18 cellular contexts compared by ENCODE assay signal in the genomic region with DNA sequence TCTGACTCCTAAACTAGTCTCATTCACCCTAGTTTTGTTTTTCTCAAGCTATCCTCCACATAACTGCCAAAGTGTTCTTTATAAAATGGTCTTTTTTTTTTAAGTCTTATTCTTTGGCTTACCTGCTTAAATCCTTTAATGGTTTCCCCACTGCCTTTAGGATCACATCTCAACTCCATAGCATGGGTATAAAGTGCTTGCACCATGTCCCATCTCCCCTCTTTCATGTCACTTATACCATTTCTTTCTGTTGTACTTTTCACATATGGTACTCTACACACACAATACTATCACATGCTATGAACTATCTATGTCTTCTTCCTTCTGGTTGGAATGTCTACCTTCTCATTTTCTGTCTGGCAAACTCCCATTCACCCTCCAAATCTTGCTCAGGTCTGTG. TPM values are rescaled to one million over a fixed set of nuclear protein-coding genes. Genes with fewer than 3 reads are reported as not detected.
DNase-seq lines count a peak whose midpoint lies in the region; ATAC-seq and TF ChIP-seq lines count a peak whose summit lies in the region.
"Had no signal": no experiment of that assay in that cellular context is flagged by ENCODE, and none has a peak within 500 bp of the region (broad histone marks: within the 10 kb centered on the region; RNA-seq: fewer than 3 reads in every experiment).

No MANE protein-coding gene starts in this region.

- no peak overlapping the region for H3K4me3 ChIP-seq in WERI-Rb-1 (ENCODE audit: low read depth, low read length)
- H3K4me3 ChIP-seq: GM23338 had no signal

- no peak for DNase-seq in stimulated activated naive CD8-positive, alpha-beta T cell treated with anti-CD3 and anti-CD28 coated beads, Interleukin-15, amount 100 ng/mL, for 72 hours
- DNase-seq in stimulated activated naive CD8-positive, alpha-beta T cell treated with anti-CD3 and anti-CD28 coated beads, Interleukin-15, Interleukin-2, amounts not matched to agents 100 U/mL and 50 U/mL, for 24 hours = no peak
- DNase-seq in T-helper 17 cell (no peak), endothelial cell (ENCODE audit: low spot score) (no peak), WERI-Rb-1 (no peak)
- no peak for DNase-seq in stimulated activated effector memory CD8-positive, alpha-beta T cell treated with anti-CD3 and anti-CD28 coated beads, Interleukin-12 subunit alpha, Interleukin-12 subunit beta, amount 100 ng/mL, for 72 hours (ENCODE audit: low spot score in 2 of 2)
- DNase-seq: ACHN; BE2C; C1 segment of cervical spinal cord; CD4-positive, CD25-positive, alpha-beta regulatory T cell; CD8-positive, alpha-beta memory T cell; COR-L47; DMS 273 treated with DMSO at 0.1 percent for 48 hours; DMS53; HCEC 1CT; HFFc6 had no signal

- peak overlapping the region; percentile 7 to 22 for H3K27ac Mint-ChIP-seq in stimulated activated naive CD8-positive, alpha-beta T cell treated with anti-CD3 and anti-CD28 coated beads, Interleukin-15, amount 100 ng/mL, for 72 hours
- H3K27ac Mint-ChIP-seq in T-helper 17 cell = peak overlapping the region; percentile 43
- peak overlapping the region; percentile 19 for H3K27ac Mint-ChIP-seq in endothelial cell (ENCODE audit: unreplicated experiment)
- H3K27ac Mint-ChIP-seq in stimulated activated effector memory CD8-positive, alpha-beta T cell treated with anti-CD3 and anti-CD28 coated beads, Interleukin-12 subunit alpha, Interleukin-12 subunit beta, amount 100 ng/mL, for 72 hours = no peak overlapping the region
- H3K27ac Mint-ChIP-seq: GM23338, HFFc6 had no signal

- peaks cover 3% of the 10 kb centered on the region for H3K36me3 ChIP-seq in WERI-Rb-1

- H3K9me3 ChIP-seq in T-helper 17 cell (ENCODE audit: control insufficient read depth, low read length, poor library complexity, severe bottlenecking) (no peaks in the 10 kb centered on the region), WERI-Rb-1 (ENCODE audit: severe bottlenecking) (no peaks in the 10 kb centered on the region)
- H3K9me3 ChIP-seq: BE2C had no signal

- ATAC-seq in stimulated activated naive CD8-positive, alpha-beta T cell treated with anti-CD3 and anti-CD28 coated beads, Interleukin-15, amount 100 ng/mL, for 72 hours = no peak
- no peak for ATAC-seq in stimulated activated naive CD8-positive, alpha-beta T cell treated with anti-CD3 and anti-CD28 coated beads, Interleukin-15, Interleukin-2, amounts not matched to agents 100 U/mL and 50 U/mL, for 24 hours
- ATAC-seq in T-helper 17 cell (no peak), GM21529 (IDR thresholded peaks at IDR 0.05; ENCODE audit: unreplicated experiment) (no peak)
- ATAC-seq in stimulated activated effector memory CD8-positive, alpha-beta T cell treated with anti-CD3 and anti-CD28 coated beads, Interleukin-12 subunit alpha, Interleukin-12 subunit beta, amount 100 ng/mL, for 72 hours = no peak
- ATAC-seq: GM23338 had no signal

- H3K4me1 Mint-ChIP-seq in stimulated activated naive CD8-positive, alpha-beta T cell treated with anti-CD3 and anti-CD28 coated beads, Interleukin-15, amount 100 ng/mL, for 72 hours = peaks cover 59% of the 10 kb centered on the region
- peaks cover 48% of the 10 kb centered on the region for H3K4me1 Mint-ChIP-seq in T-helper 17 cell
- peaks cover 21% of the 10 kb centered on the region for H3K4me1 Mint-ChIP-seq in endothelial cell (ENCODE audit: unreplicated experiment)
- peaks cover 48% of the 10 kb centered on the region for H3K4me1 Mint-ChIP-seq in stimulated activated effector memory CD8-positive, alpha-beta T cell treated with anti-CD3 and anti-CD28 coated beads, Interleukin-12 subunit alpha, Interleukin-12 subunit beta, amount 100 ng/mL, for 72 hours

- no peak for TF ChIP-seq CTCF in endothelial cell (IDR thresholded peaks at IDR 0.05; ENCODE audit: unreplicated experiment)
- no peak for TF ChIP-seq CTCF in WERI-Rb-1 (IDR thresholded peaks at IDR 0.05; ENCODE audit: low read depth, low read length)

- no peak overlapping the region for H3K27ac ChIP-seq in WERI-Rb-1

- H3K9me3 Mint-ChIP-seq in stimulated activated naive CD8-positive, alpha-beta T cell treated with anti-CD3 and anti-CD28 coated beads, Interleukin-15, amount 100 ng/mL, for 72 hours = no peaks in the 10 kb centered on the region
- no peaks in the 10 kb centered on the region for H3K9me3 Mint-ChIP-seq in endothelial cell (ENCODE audit: unreplicated experiment)
- H3K9me3 Mint-ChIP-seq in stimulated activated effector memory CD8-positive, alpha-beta T cell treated with anti-CD3 and anti-CD28 coated beads, Interleukin-12 subunit alpha, Interleukin-12 subunit beta, amount 100 ng/mL, for 72 hours = no peaks in the 10 kb centered on the region
- H3K9me3 Mint-ChIP-seq: CD4-positive, CD25-positive, alpha-beta regulatory T cell; CD8-positive, alpha-beta memory T cell; GM23338; HFFc6 had no signal

- no peaks in the 10 kb centered on the region for H3K27me3 Mint-ChIP-seq in stimulated activated naive CD8-positive, alpha-beta T cell treated with anti-CD3 and anti-CD28 coated beads, Interleukin-15, amount 100 ng/mL, for 72 hours
- H3K27me3 Mint-ChIP-seq in T-helper 17 cell = no peaks in the 10 kb centered on the region
- H3K27me3 Mint-ChIP-seq in endothelial cell (ENCODE audit: unreplicated experiment) = peaks cover 5% of the 10 kb centered on the region
- H3K27me3 Mint-ChIP-seq: CD4-positive, CD25-positive, alpha-beta regulatory T cell had no signal

- H3K36me3 Mint-ChIP-seq in T-helper 17 cell (ENCODE audit: low read depth) (peaks cover 4% of the 10 kb centered on the region), endothelial cell (ENCODE audit: low read depth, unreplicated experiment) (peaks cover 3% of the 10 kb centered on the region)
- peaks cover 88% of the 10 kb centered on the region for H3K36me3 Mint-ChIP-seq in stimulated activated effector memory CD8-positive, alpha-beta T cell treated with anti-CD3 and anti-CD28 coated beads, Interleukin-12 subunit alpha, Interleukin-12 subunit beta, amount 100 ng/mL, for 72 hours

- H3K4me3 Mint-ChIP-seq in stimulated activated naive CD8-positive, alpha-beta T cell treated with anti-CD3 and anti-CD28 coated beads, Interleukin-15, amount 100 ng/mL, for 72 hours = no peak overlapping the region
- H3K4me3 Mint-ChIP-seq in T-helper 17 cell (no peak overlapping the region), endothelial cell (ENCODE audit: unreplicated experiment) (no peak overlapping the region)
- H3K4me3 Mint-ChIP-seq in stimulated activated effector memory CD8-positive, alpha-beta T cell treated with anti-CD3 and anti-CD28 coated beads, Interleukin-12 subunit alpha, Interleukin-12 subunit beta, amount 100 ng/mL, for 72 hours = no peak overlapping the region
- H3K4me3 Mint-ChIP-seq: GM23338, HFFc6 had no signal

- no peaks in the 10 kb centered on the region for H3K27me3 ChIP-seq in WERI-Rb-1 (ENCODE audit: insufficient read depth, low read depth, severe bottlenecking)
- H3K27me3 ChIP-seq: BE2C had no signal

RNA-seq across cellular contexts. Expression of a gene that starts 5.1 kb away (rescaled TPM):
- 10 to 100 TPM; 26.3 to 35.8 TPM for total RNA-seq in T-helper 17 cell
- 21.6 TPM for total RNA-seq in endothelial cell (ENCODE audit: unreplicated experiment)
